ENCODE assay signal across 9 cellular contexts in genomic region chr10:132335189-132336063, GRCh38. TPM values are rescaled to one million over a fixed set of nuclear protein-coding genes. Genes with fewer than 3 reads are reported as not detected.
DNase-seq lines count a peak whose midpoint lies in the region; ATAC-seq, FAIRE-seq and TF ChIP-seq lines count a peak whose summit lies in the region.
"Had no signal": no experiment of that assay in that cellular context is flagged by ENCODE, and none has a peak within 500 bp of the region (broad histone marks: within the 10 kb centered on the region; RNA-seq: fewer than 3 reads in every experiment).

No MANE protein-coding gene starts in this region.

- peaks cover 12% of the 10 kb centered on the region for H3K79me2 ChIP-seq in GM12878 (ENCODE audit: control insufficient read depth, insufficient read depth, low read length)

- peaks cover 36% of the 10 kb centered on the region for H3K4me1 Mint-ChIP-seq in stimulated activated memory B cell treated with anti-CD40 and anti-IgM and Interleukin-4, amounts not matched to agents 10 μg/mL and 1 μg/mL and 100 μg/mL, for 72 hours

- H4K20me1 ChIP-seq in GM12878 (ENCODE audit: control insufficient read depth, insufficient read depth) = no peaks in the 10 kb centered on the region

- peak overlapping the region; percentile 62 for H2AFZ ChIP-seq in GM12878 (ENCODE audit: control insufficient read depth, low read depth, low read length)

- H3K4me3 Mint-ChIP-seq in stimulated activated memory B cell treated with anti-CD40 and anti-IgM and Interleukin-4, amounts not matched to agents 10 μg/mL and 1 μg/mL and 100 μg/mL, for 72 hours = no peak overlapping the region

- no peaks in the 10 kb centered on the region for H3K27me3 ChIP-seq in GM12878 (replicated peaks in 1 of 2; ENCODE audit: control insufficient read depth in 2 of 2, insufficient read depth in 2 of 2, low read length in 1 of 2)

- RAD21 ChIA-PET in GM12878 (lab: Charles Lee; ENCODE audit: unreplicated experiment) = no interaction called here

- FAIRE-seq in GM12878 (lab: Jason Lieb, UNC) = peak; percentile 56

- no peak overlapping the region for H3K9ac ChIP-seq in GM12878 (ENCODE audit: control insufficient read depth, insufficient read depth, low read length)

- H3K9me3 ChIP-seq in GM12878 (replicated peaks; ENCODE audit: control insufficient read depth, insufficient read depth, low read length) = no peaks in the 10 kb centered on the region

- POLR2A ChIA-PET in GM12878 (lab: Charles Lee) = no interaction called here

- H3K36me3 Mint-ChIP-seq in stimulated activated memory B cell treated with anti-CD40 and anti-IgM and Interleukin-4, amounts not matched to agents 10 μg/mL and 1 μg/mL and 100 μg/mL, for 72 hours = peaks cover 20% of the 10 kb centered on the region

- H3K4me1 ChIP-seq in GM12878 (ENCODE audit: control insufficient read depth, insufficient read depth, low read length) = peaks cover 7% of the 10 kb centered on the region

- BruUV-seq in GM12878 (replicated peaks; lab: Mats Ljungman, UMichigan) = no TSS peak

- CTCF ChIA-PET in GM12878 (lab: Yijun Ruan, JAX) = no interaction called here

- H3K27ac ChIP-seq in GM12878 (ENCODE audit: control insufficient read depth, insufficient read depth) = no peak overlapping the region
- H3K27ac ChIP-seq: 22Rv1 had no signal

- no peaks in the 10 kb centered on the region for H3K27me3 Mint-ChIP-seq in stimulated activated memory B cell treated with anti-CD40 and anti-IgM and Interleukin-4, amounts not matched to agents 10 μg/mL and 1 μg/mL and 100 μg/mL, for 72 hours

- ATAC-seq in HG03108 (IDR thresholded peaks at IDR 0.05; ENCODE audit: unreplicated experiment) (peak; percentile 35), GM12878 (peak; percentile 43), HG02763 (IDR thresholded peaks at IDR 0.05; ENCODE audit: unreplicated experiment) (no peak)
- ATAC-seq in stimulated activated memory B cell treated with anti-CD40 and anti-IgM and Interleukin-4, amounts not matched to agents 10 μg/mL and 1 μg/mL and 100 μg/mL, for 72 hours = no peak

- TF ChIP-seq EP300 in GM12878 (IDR thresholded peaks at IDR 0.05; ENCODE audit: borderline replicate concordance in 1 of 2, control insufficient read depth in 1 of 2, low read depth in 2 of 2, low read length in 2 of 2) = no peak

- in situ Hi-C loops in GM12878 (cut with MboI) = loop anchor here (10.0 kb wide), 1 partner anchor 431 kb away; the partner anchor contains the start of gene PPP2R2D

- no peaks in the 10 kb centered on the region; a peak in 1 of 4 replicates for H3K36me3 ChIP-seq in GM12878 (ENCODE audit: control insufficient read depth in 2 of 2, insufficient read depth in 2 of 2, low read length in 1 of 2)

- intact Hi-C loops in GM12878 (cut with micrococcal nuclease; ENCODE audit: unreplicated experiment) = no loop called here

- H3K4me3 ChIP-seq in GM12878 = peak overlapping the region; percentile 46; the same call in 1 of the 2 replicates

- no peak for TF ChIP-seq RAD21 in GM12878 (IDR thresholded peaks at IDR 0.05; ENCODE audit: insufficient read depth, low read depth, low read length)

- no peak for TF ChIP-seq POLR2A in GM12878 (IDR thresholded peaks at IDR 0.05; ENCODE audit: low read depth, low read length)

- H3K9me3 Mint-ChIP-seq in stimulated activated memory B cell treated with anti-CD40 and anti-IgM and Interleukin-4, amounts not matched to agents 10 μg/mL and 1 μg/mL and 100 μg/mL, for 72 hours = no peaks in the 10 kb centered on the region

- peak overlapping the region; percentile 87 for H3K27ac Mint-ChIP-seq in stimulated activated memory B cell treated with anti-CD40 and anti-IgM and Interleukin-4, amounts not matched to agents 10 μg/mL and 1 μg/mL and 100 μg/mL, for 72 hours

- WGBS in GM12878 (ENCODE audit: insufficient coverage, insufficient replicate concordance, low lambda C conversion rate, missing lambda C conversion rate) = 84% methylated on average over 14 of the region's 14 CpGs

- H3K4me2 ChIP-seq in GM12878 (ENCODE audit: control insufficient read depth, insufficient read depth) = peak overlapping the region; percentile 46

- TF ChIP-seq CTCF in GM12878 (IDR thresholded peaks at IDR 0.05 in 2 of 3, conservative IDR thresholded peaks at IDR 0.05 in 1 of 3; ENCODE audit: control insufficient read depth in 2 of 3, extremely low read depth in 1 of 3, insufficient read depth in 1 of 3, low read depth in 3 of 3, low read length in 3 of 3) = no peak

- peak; percentile 13 for DNase-seq in NCI-H82 (lab: John Stamatoyannopoulos, UW)
- no peak for DNase-seq in NCI-H82 treated with DMSO at 0.1 percent for 48 hours (lab: John Stamatoyannopoulos, UW; ENCODE audit: unreplicated experiment)
- DNase-seq in GM12878 (ENCODE audit: low read depth, low spot score) = peak; percentile 65
- DNase-seq in stimulated activated CD4-positive, alpha-beta T cell treated with anti-CD3 and anti-CD28 coated beads, Interleukin-4, amount 100 ng/mL, for 4 hours = no peak
- DNase-seq in NCI-H128 (lab: John Stamatoyannopoulos, UW; ENCODE audit: unreplicated experiment) = no peak

- SMC1A ChIA-PET in GM12878 (lab: Charles Lee; ENCODE audit: uncharacterized antibody, unreplicated experiment) = no interaction called here

TF ChIP-seq in GM12878, 131 proteins besides CTCF, POLR2A, EP300 and RAD21 (continues in another document):
- TF ChIP-seq PBX3 (IDR thresholded peaks at IDR 0.05; ENCODE audit: insufficient replicate concordance, low read depth, low read length) (peak; percentile 32), CREB1 (IDR thresholded peaks at IDR 0.05; ENCODE audit: low read depth) (peak; percentile 29; the same call in 1 of the 2 replicates), FOS (IDR thresholded peaks at IDR 0.05; ENCODE audit: borderline replicate concordance, extremely low read depth, insufficient read length) (peak; percentile 22)

RNA-seq across cellular contexts. Expression of gene LRRC27, which starts 3.4 kb away (rescaled TPM):
- 16.5 and 22.5 TPM in 2 replicates for total RNA-seq in GM12878 (2013; cell fraction: nucleolus; rRNA removed)
- total RNA-seq in GM12878 (2014; rRNA removed) (6.3 and 6.8 TPM in 2 replicates), GM12878 (2014; rRNA removed; fragmentation: Illumina TruSeq; extraction: Trizol) (3.8 and 5.0 TPM in 2 replicates), GM12878 (2021) (3.3 and 4.5 TPM in 2 replicates)
- 4.1 TPM for polyA plus RNA-seq in GM12878 (2011; ENCODE audit: low read depth)
- polyA plus RNA-seq in GM12878 (2011; rRNA removed) (0.62 and 0.84 TPM in 2 replicates), GM12878 (2014; fragmentation: Illumina TruSeq; extraction: Trizol) (4.6 and 6.4 TPM in 2 replicates), GM12878 (2014; fragmentation: Nextera tagmentation; extraction: Ambion mirVana) (under 1 TPM; 0.48 to 0.80 TPM), GM12878 (2014; rRNA removed) (4.3 and 6.9 TPM in 2 replicates), GM12878 (2016; fragmentation: Nextera tagmentation; extraction: Ambion mirVana) (1 to 10 TPM; 4.8 to 6.5 TPM)
- 0.72 and 0.82 TPM in 2 replicates for polyA plus RNA-seq in GM12878 (2011; cell fraction: cytosol; rRNA removed)
- 2.5 and 2.8 TPM in 2 replicates for polyA plus RNA-seq in GM12878 (2011; cell fraction: nucleus; rRNA removed)
- polyA plus RNA-seq in GM12878 (2012) = 4.0 and 4.5 TPM in 2 replicates
- 0.36 TPM in 1 of 2 replicates, not detected in the other for polyA minus RNA-seq in GM12878 (2011; rRNA and poly(A)+ RNA removed)
- not detected in 2 replicates for polyA minus RNA-seq in GM12878 (2011; cell fraction: cytosol; rRNA and poly(A)+ RNA removed)
- polyA minus RNA-seq in GM12878 (2011; cell fraction: nucleus; rRNA and poly(A)+ RNA removed) = 0.73 and 1.2 TPM in 2 replicates

RNA-seq across cellular contexts. Expression of gene STK32C, which starts 27.7 kb away (rescaled TPM):
- total RNA-seq in GM12878 (2013; cell fraction: nucleolus; rRNA removed) = 2.5 and 5.1 TPM in 2 replicates
- 8.4 and 10.1 TPM in 2 replicates for total RNA-seq in GM12878 (2014; rRNA removed)
- 3.8 and 4.5 TPM in 2 replicates for total RNA-seq in GM12878 (2014; rRNA removed; fragmentation: Illumina TruSeq; extraction: Trizol)
- 10.7 and 11.5 TPM in 2 replicates for total RNA-seq in GM12878 (2021)
- polyA plus RNA-seq in GM12878 (2011; ENCODE audit: low read depth) = 8.7 TPM
- polyA plus RNA-seq in GM12878 (2011; rRNA removed) = 1.5 and 1.9 TPM in 2 replicates
- polyA plus RNA-seq in GM12878 (2011; cell fraction: cytosol; rRNA removed) = 1.4 and 1.9 TPM in 2 replicates
- polyA plus RNA-seq in GM12878 (2011; cell fraction: nucleus; rRNA removed) = 1.1 and 2.6 TPM in 2 replicates
- polyA plus RNA-seq in GM12878 (2012) = 8.1 and 13.5 TPM in 2 replicates
- polyA plus RNA-seq in GM12878 (2014; fragmentation: Illumina TruSeq; extraction: Trizol) = 3.3 and 4.5 TPM in 2 replicates
- 1 to 10 TPM; 1.6 to 4.1 TPM for polyA plus RNA-seq in GM12878 (2014; fragmentation: Nextera tagmentation; extraction: Ambion mirVana)
- polyA plus RNA-seq in GM12878 (2014; rRNA removed) = 12.4 and 18.1 TPM in 2 replicates
- polyA plus RNA-seq in GM12878 (2016; fragmentation: Nextera tagmentation; extraction: Ambion mirVana) = 10 to 100 TPM; 10.5 to 11.3 TPM
- 0.62 TPM in 1 of 2 replicates, not detected in the other for polyA minus RNA-seq in GM12878 (2011; rRNA and poly(A)+ RNA removed)
- not detected in 2 replicates for polyA minus RNA-seq in GM12878 (2011; cell fraction: cytosol; rRNA and poly(A)+ RNA removed)
- 0.36 and 0.96 TPM in 2 replicates for polyA minus RNA-seq in GM12878 (2011; cell fraction: nucleus; rRNA and poly(A)+ RNA removed)

Comparison
In these comparisons a context has a peak if more than half of its experiments do, and no peak if none do; other contexts are left out.
1. DNase-seq: peak in NCI-H82 (single experiment) and GM12878 (single experiment); none in NCI-H82 treated with DMSO at 0.1 percent for 48 hours (single experiment), stimulated activated CD4-positive, alpha-beta T cell treated with anti-CD3 and anti-CD28 coated beads, Interleukin-4, amount 100 ng/mL, for 4 hours (0 of 2) and NCI-H128 (single experiment).
2. ATAC-seq: peak in HG03108 (single experiment) and GM12878 (single experiment); none in stimulated activated memory B cell treated with anti-CD40 and anti-IgM and Interleukin-4, amounts not matched to agents 10 μg/mL and 1 μg/mL and 100 μg/mL, for 72 hours (single experiment) and HG02763 (single experiment).